ENCODE assay signal across 1 cellular context in genomic region chr16:24729243-24729966, GRCh38.
TF ChIP-seq lines count a peak whose summit lies in the region.

TNRC6A (plus strand) TSS chr16:24729651; CDS start chr16:24729842, 191 bp downstream.

TF ChIP-seq in HepG2, 621 proteins besides CTCF, POLR2A, EP300 and RAD21 (continued from another document and continues in another):
- TF ChIP-seq, protein P1, sequence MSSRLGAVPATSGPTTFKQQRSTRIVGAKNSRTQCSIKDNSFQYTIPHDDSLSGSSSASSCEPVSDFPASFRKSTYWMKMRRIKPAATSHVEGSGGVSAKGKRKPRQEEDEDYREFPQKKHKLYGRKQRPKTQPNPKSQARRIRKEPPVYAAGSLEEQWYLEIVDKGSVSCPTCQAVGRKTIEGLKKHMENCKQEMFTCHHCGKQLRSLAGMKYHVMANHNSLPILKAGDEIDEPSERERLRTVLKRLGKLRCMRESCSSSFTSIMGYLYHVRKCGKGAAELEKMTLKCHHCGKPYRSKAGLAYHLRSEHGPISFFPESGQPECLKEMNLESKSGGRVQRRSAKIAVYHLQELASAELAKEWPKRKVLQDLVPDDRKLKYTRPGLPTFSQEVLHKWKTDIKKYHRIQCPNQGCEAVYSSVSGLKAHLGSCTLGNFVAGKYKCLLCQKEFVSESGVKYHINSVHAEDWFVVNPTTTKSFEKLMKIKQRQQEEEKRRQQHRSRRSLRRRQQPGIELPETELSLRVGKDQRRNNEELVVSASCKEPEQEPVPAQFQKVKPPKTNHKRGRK (CRISPR knock-in tag; IDR thresholded peaks at IDR 0.05) = no peak
- TF ChIP-seq HNRNPLL (IDR thresholded peaks at IDR 0.05; ENCODE audit: low read depth, low read length, poor library complexity, severe bottlenecking) (peak; percentile 82), HOXA5 (CRISPR knock-in tag; IDR thresholded peaks at IDR 0.05) (no peak), DRAP1 (CRISPR knock-in tag; IDR thresholded peaks at IDR 0.05) (peak; percentile 60), MYNN (CRISPR knock-in tag; IDR thresholded peaks at IDR 0.05; ENCODE audit: low read depth) (no peak), TARDBP (CRISPR knock-in tag; IDR thresholded peaks at IDR 0.05) (no peak), MIER2 (CRISPR knock-in tag; IDR thresholded peaks at IDR 0.05) (no peak), NCOA1 (CRISPR knock-in tag; IDR thresholded peaks at IDR 0.05) (no peak), SP1 (IDR thresholded peaks at IDR 0.05) (no peak), SP1 (CRISPR knock-in tag; IDR thresholded peaks at IDR 0.05) (peak; percentile 64; the same call in 1 of the 2 replicates), BATF2 (CRISPR knock-in tag; IDR thresholded peaks at IDR 0.05) (no peak), TFAP4 (IDR thresholded peaks at IDR 0.05; ENCODE audit: borderline replicate concordance, low read depth) (peak; percentile 31; the same call in 1 of the 2 replicates), NBN (conservative IDR thresholded peaks at IDR 0.05) (no peak), SNRNP70 (IDR thresholded peaks at IDR 0.05; ENCODE audit: low read depth, low read length) (no peak), ELF1 (CRISPR knock-in tag; IDR thresholded peaks at IDR 0.05) (peak; percentile 67), CENPT (CRISPR knock-in tag; IDR thresholded peaks at IDR 0.05; ENCODE audit: low read depth) (no peak; the same call in 1 of the 2 replicates), ZBTB46 (CRISPR knock-in tag; IDR thresholded peaks at IDR 0.05; ENCODE audit: borderline replicate concordance) (peak; percentile 100), TCF12 (IDR thresholded peaks at IDR 0.05) (no peak), TCF12 (CRISPR knock-in tag; IDR thresholded peaks at IDR 0.05) (no peak), SOX6 (IDR thresholded peaks at IDR 0.05) (no peak), SOX6 (CRISPR knock-in tag; IDR thresholded peaks at IDR 0.05) (peak; percentile 40; the same call in 1 of the 2 replicates), ZNF777 (CRISPR knock-in tag; IDR thresholded peaks at IDR 0.05) (no peak), ZNF761 (CRISPR knock-in tag; conservative IDR thresholded peaks at IDR 0.05) (peak; percentile 66; the same call in 1 of the 2 replicates), SNAI1 (CRISPR knock-in tag; IDR thresholded peaks at IDR 0.05; ENCODE audit: borderline replicate concordance) (no peak), ZNF883 (CRISPR knock-in tag; IDR thresholded peaks at IDR 0.05; ENCODE audit: not compliant biosample characterization) (no peak), PRPF4 (IDR thresholded peaks at IDR 0.05; ENCODE audit: low read depth, low read length, poor library complexity, severe bottlenecking) (peak; percentile 91), ELF3 (CRISPR knock-in tag; IDR thresholded peaks at IDR 0.05) (peak; percentile 50; the same call in 1 of the 2 replicates), ZIK1 (CRISPR knock-in tag; IDR thresholded peaks at IDR 0.05; ENCODE audit: borderline replicate concordance, low read depth) (0 out of 2 replicates have a peak, but pooled peaks have one; percentile 61), RFX1 (IDR thresholded peaks at IDR 0.05) (peak; percentile 91), MTA3 (CRISPR knock-in tag; IDR thresholded peaks at IDR 0.05) (no peak)
- TF ChIP-seq, protein P2, sequence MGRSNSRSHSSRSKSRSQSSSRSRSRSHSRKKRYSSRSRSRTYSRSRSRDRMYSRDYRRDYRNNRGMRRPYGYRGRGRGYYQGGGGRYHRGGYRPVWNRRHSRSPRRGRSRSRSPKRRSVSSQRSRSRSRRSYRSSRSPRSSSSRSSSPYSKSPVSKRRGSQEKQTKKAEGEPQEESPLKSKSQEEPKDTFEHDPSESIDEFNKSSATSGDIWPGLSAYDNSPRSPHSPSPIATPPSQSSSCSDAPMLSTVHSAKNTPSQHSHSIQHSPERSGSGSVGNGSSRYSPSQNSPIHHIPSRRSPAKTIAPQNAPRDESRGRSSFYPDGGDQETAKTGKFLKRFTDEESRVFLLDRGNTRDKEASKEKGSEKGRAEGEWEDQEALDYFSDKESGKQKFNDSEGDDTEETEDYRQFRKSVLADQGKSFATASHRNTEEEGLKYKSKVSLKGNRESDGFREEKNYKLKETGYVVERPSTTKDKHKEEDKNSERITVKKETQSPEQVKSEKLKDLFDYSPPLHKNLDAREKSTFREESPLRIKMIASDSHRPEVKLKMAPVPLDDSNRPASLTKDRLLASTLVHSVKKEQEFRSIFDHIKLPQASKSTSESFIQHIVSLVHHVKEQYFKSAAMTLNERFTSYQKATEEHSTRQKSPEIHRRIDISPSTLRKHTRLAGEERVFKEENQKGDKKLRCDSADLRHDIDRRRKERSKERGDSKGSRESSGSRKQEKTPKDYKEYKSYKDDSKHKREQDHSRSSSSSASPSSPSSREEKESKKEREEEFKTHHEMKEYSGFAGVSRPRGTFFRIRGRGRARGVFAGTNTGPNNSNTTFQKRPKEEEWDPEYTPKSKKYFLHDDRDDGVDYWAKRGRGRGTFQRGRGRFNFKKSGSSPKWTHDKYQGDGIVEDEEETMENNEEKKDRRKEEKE (IDR thresholded peaks at IDR 0.05) = no peak
- TF ChIP-seq, protein P3, sequence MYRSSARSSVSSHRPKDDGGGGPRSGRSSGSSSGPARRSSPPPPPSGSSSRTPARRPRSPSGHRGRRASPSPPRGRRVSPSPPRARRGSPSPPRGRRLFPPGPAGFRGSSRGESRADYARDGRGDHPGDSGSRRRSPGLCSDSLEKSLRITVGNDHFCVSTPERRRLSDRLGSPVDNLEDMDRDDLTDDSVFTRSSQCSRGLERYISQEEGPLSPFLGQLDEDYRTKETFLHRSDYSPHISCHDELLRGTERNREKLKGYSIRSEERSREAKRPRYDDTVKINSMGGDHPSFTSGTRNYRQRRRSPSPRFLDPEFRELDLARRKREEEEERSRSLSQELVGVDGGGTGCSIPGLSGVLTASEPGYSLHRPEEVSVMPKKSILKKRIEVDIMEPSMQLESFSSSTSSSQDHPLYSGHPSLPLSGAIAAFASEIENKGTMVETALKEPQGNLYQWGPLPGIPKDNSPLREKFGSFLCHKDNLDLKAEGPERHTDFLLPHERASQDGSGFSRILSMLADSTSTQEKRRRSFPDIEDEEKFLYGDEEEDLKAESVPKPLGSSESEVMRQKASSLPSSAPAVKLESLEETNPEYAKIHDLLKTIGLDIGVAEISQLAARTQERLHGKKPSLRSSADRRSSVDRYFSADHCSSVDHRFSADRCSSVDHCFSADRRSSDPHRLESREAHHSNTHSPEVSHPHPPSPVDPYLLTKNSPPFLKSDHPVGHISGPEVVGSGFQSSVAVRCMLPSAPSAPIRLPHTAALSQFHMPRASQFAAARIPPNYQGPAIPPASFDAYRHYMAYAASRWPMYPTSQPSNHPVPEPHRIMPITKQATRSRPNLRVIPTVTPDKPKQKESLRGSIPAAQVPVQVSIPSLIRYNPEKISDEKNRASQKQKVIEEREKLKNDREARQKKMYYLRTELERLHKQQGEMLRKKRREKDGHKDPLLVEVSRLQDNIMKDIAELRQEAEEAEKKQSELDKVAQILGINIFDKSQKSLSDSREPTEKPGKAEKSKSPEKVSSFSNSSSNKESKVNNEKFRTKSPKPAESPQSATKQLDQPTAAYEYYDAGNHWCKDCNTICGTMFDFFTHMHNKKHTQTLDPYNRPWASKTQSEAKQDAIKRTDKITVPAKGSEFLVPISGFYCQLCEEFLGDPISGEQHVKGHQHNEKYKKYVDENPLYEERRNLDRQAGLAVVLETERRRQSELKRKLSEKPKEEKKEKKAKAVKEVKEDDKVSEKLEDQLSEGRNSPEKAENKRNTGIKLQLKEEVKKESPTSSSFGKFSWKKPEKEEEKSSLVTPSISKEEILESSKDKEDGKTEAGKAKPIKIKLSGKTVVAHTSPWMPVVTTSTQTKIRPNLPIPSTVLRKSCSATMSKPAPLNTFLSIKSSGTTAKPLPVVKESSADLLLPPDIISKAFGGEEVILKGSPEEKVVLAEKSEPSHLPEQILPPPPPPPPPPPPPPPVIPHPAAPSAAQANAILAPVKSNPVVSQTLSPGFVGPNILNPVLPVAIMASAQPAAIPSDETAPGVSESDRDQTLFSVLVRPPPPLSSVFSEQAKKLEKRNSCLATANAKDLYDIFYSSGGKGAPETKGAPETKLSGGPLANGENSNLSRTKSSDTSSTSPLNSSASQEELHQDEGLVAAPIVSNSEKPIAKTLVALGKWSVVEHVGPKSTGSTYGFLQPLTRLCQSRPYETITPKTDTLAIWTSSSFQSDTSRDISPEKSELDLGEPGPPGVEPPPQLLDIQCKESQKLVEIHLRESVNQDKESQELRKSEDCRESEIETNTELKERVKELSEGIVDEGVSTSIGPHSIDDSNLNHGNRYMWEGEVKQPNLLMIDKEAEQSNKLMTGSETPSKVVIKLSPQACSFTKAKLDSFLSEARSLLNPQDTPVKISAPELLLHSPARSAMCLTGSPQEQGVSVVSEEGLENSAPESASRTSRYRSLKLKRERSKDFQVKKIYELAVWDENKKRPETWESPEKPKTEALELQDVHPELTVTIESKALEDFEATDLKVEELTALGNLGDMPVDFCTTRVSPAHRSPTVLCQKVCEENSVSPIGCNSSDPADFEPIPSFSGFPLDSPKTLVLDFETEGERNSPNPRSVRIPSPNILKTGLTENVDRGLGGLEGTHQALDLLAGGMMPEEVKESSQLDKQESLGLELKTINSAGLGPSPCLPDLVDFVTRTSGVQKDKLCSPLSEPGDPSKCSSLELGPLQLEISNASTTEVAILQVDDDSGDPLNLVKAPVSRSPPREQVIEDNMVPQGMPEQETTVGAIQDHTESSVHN (CRISPR knock-in tag; IDR thresholded peaks at IDR 0.05) = peak; percentile 38; the same call in 1 of the 2 replicates
- TF ChIP-seq, protein P4, sequence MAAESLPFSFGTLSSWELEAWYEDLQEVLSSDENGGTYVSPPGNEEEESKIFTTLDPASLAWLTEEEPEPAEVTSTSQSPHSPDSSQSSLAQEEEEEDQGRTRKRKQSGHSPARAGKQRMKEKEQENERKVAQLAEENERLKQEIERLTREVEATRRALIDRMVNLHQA (CRISPR knock-in tag; IDR thresholded peaks at IDR 0.05) = no peak
- TF ChIP-seq, protein P5, sequence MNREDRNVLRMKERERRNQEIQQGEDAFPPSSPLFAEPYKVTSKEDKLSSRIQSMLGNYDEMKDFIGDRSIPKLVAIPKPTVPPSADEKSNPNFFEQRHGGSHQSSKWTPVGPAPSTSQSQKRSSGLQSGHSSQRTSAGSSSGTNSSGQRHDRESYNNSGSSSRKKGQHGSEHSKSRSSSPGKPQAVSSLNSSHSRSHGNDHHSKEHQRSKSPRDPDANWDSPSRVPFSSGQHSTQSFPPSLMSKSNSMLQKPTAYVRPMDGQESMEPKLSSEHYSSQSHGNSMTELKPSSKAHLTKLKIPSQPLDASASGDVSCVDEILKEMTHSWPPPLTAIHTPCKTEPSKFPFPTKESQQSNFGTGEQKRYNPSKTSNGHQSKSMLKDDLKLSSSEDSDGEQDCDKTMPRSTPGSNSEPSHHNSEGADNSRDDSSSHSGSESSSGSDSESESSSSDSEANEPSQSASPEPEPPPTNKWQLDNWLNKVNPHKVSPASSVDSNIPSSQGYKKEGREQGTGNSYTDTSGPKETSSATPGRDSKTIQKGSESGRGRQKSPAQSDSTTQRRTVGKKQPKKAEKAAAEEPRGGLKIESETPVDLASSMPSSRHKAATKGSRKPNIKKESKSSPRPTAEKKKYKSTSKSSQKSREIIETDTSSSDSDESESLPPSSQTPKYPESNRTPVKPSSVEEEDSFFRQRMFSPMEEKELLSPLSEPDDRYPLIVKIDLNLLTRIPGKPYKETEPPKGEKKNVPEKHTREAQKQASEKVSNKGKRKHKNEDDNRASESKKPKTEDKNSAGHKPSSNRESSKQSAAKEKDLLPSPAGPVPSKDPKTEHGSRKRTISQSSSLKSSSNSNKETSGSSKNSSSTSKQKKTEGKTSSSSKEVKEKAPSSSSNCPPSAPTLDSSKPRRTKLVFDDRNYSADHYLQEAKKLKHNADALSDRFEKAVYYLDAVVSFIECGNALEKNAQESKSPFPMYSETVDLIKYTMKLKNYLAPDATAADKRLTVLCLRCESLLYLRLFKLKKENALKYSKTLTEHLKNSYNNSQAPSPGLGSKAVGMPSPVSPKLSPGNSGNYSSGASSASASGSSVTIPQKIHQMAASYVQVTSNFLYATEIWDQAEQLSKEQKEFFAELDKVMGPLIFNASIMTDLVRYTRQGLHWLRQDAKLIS (CRISPR knock-in tag; IDR thresholded peaks at IDR 0.05) = no peak
- TF ChIP-seq, protein P6, sequence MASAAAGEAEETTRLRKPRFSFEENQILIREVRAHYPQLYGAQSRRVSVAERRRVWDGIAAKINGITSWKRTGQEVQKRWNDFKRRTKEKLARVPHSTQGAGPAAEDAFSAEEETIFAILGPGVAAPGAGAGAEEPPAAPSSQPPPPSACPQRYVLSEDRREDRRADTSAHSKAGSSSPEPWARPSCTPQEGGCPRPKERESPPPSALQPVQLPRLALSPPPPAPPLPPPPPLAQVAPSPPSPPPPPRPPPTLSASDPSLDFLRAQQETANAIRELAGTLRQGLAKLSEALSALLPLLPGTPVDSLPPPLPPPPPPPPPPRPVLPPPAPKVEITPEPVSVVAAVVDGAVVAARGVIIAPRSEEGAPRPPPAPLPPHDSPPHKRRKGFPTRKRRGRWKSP (CRISPR knock-in tag; IDR thresholded peaks at IDR 0.05) = peak; percentile 59; the same call in 1 of the 2 replicates
